18 cellular contexts compared by ENCODE assay signal in genomic region chr7:158444501-158445420, GRCh38.
"Had no signal": no experiment of that assay in that cellular context is flagged by ENCODE, and none has a peak within 500 bp of the region (broad histone marks: within the 10 kb centered on the region; RNA-seq: fewer than 3 reads in every experiment).

No MANE protein-coding gene starts in this region.

- H3K36me3 ChIP-seq: adrenal gland, esophagus squamous epithelium, left ventricle myocardium inferior, tibial artery had no signal

- H3K27me3 Mint-ChIP-seq: activated T-helper 17 cell treated with anti-CD3 and anti-CD28 coated beads, Interleukin-2, amount 50 U/mL, for 72 hours had no signal

- H3K36me3 Mint-ChIP-seq: natural killer cell; stimulated activated memory B cell treated with anti-CD40 and anti-IgM and Interleukin-4, amounts not matched to agents 10 μg/mL and 1 μg/mL and 100 μg/mL, for 72 hours; T-cell had no signal

- H3K4me1 ChIP-seq: adrenal gland, esophagus squamous epithelium, left ventricle myocardium inferior, tibial artery had no signal

- H3K4me1 Mint-ChIP-seq: activated T-helper 17 cell treated with anti-CD3 and anti-CD28 coated beads, Interleukin-2, amount 50 U/mL, for 72 hours; natural killer cell; stimulated activated memory B cell treated with anti-CD40 and anti-IgM and Interleukin-4, amounts not matched to agents 10 μg/mL and 1 μg/mL and 100 μg/mL, for 72 hours; T-cell had no signal

- H3K27ac Mint-ChIP-seq: activated T-helper 17 cell treated with anti-CD3 and anti-CD28 coated beads, Interleukin-2, amount 50 U/mL, for 72 hours; natural killer cell; stimulated activated memory B cell treated with anti-CD40 and anti-IgM and Interleukin-4, amounts not matched to agents 10 μg/mL and 1 μg/mL and 100 μg/mL, for 72 hours; T-cell had no signal

- H3K27me3 ChIP-seq: adrenal gland had no signal

- H3K4me3 Mint-ChIP-seq: activated T-helper 17 cell treated with anti-CD3 and anti-CD28 coated beads, Interleukin-2, amount 50 U/mL, for 72 hours; natural killer cell; stimulated activated memory B cell treated with anti-CD40 and anti-IgM and Interleukin-4, amounts not matched to agents 10 μg/mL and 1 μg/mL and 100 μg/mL, for 72 hours; T-cell had no signal

- H3K9me3 ChIP-seq: adrenal gland, esophagus squamous epithelium, left ventricle myocardium inferior, tibial artery had no signal

- DNase-seq: activated naive CD4-positive, alpha-beta T cell treated with Interleukin-2 at 50 U/mL for 16 hours; caudate nucleus; esophagus squamous epithelium; hippocampal formation; left ventricle myocardium inferior; mesenchymal stem cell; natural killer cell; occipital lobe; stimulated activated CD4-positive, alpha-beta T cell treated with anti-CD3 and anti-CD28 coated beads, Interleukin-12 subunit alpha, Interleukin-12 subunit beta, amount 100 ng/mL, for 4 hours; T-cell; T-helper 9 cell had no signal

- H3K27ac ChIP-seq: adrenal gland, esophagus squamous epithelium, left ventricle myocardium inferior, tibial artery had no signal

- ATAC-seq: activated CD4-positive, CD25-positive, alpha-beta regulatory T cell treated with anti-CD3 and anti-CD28 coated beads, Interleukin-2, amount 50 U/mL, for 24 hours; activated T-helper 17 cell treated with anti-CD3 and anti-CD28 coated beads, Interleukin-2, amount 50 U/mL, for 72 hours; natural killer cell; T-cell had no signal

- FAIRE-seq: colon, keratinocyte had no signal

- H3K4me3 ChIP-seq: adrenal gland, esophagus squamous epithelium, left ventricle myocardium inferior, tibial artery had no signal
